21 cellular contexts compared by ENCODE assay signal in genomic region chr6:114580882-114581281, GRCh38.
"Had no signal": no experiment of that assay in that cellular context is flagged by ENCODE, and none has a peak within 500 bp of the region (broad histone marks: within the 10 kb centered on the region; RNA-seq: fewer than 3 reads in every experiment).

No MANE protein-coding gene starts in this region.

- DNase-seq: activated CD4-positive, alpha-beta memory T cell treated with anti-CD3 and anti-CD28 coated beads, Interleukin-2, amount 10 ng/mL, durations not matched to agents 7 days and 5 days; activated CD4-positive, alpha-beta T cell treated with anti-CD3 and anti-CD28 coated beads for 36 hours; activated CD4-positive, alpha-beta T cell treated with anti-CD3 and anti-CD28 coated beads, Interleukin-2, amount 50 U/mL, for 1 hour; activated CD8-positive, alpha-beta memory T cell treated with anti-CD3 and anti-CD28 coated beads, Interleukin-2, amount 50 U/mL, for 4 hours; activated gamma-delta T cell treated with Interleukin-2 at 50 U/mL for 16 hours; activated naive CD4-positive, alpha-beta T cell treated with anti-CD3 and anti-CD28 coated beads, Interleukin-2, amount 10 ng/mL, durations not matched to agents 7 days and 5 days; activated naive CD8-positive, alpha-beta T cell treated with anti-CD3 and anti-CD28 coated beads for 36 hours; activated T-cell treated with anti-CD3 and anti-CD28 coated beads, Interleukin-2, amount 50 U/mL, for 72 hours; anterior cingulate cortex; cerebellar nuclear complex; NCI-H1694 treated with DMSO at 0.1 percent for 48 hours; NCI-H2081; NCI-H510A treated with DMSO at 0.1 percent for 48 hours; RPMI8226; SK-N-SH; T-helper 1 cell had no signal

- H3K4me1 ChIP-seq: adrenal gland, SJCRH30 had no signal

- H3K27ac Mint-ChIP-seq: activated CD4-positive, alpha-beta memory T cell treated with anti-CD3 and anti-CD28 coated beads, Interleukin-2, amount 10 ng/mL, durations not matched to agents 7 days and 5 days; activated CD4-positive, alpha-beta T cell treated with anti-CD3 and anti-CD28 coated beads for 36 hours; activated naive CD4-positive, alpha-beta T cell treated with anti-CD3 and anti-CD28 coated beads, Interleukin-2, amount 10 ng/mL, durations not matched to agents 7 days and 5 days; activated naive CD8-positive, alpha-beta T cell treated with anti-CD3 and anti-CD28 coated beads for 36 hours; activated T-cell treated with anti-CD3 and anti-CD28 coated beads, Interleukin-2, amount 50 U/mL, for 72 hours; activated T-helper 2 cell treated with anti-CD3 and anti-CD28 coated beads, Interferon-gamma antibody, Interleukin-2, Interleukin-4, amounts not matched to agents 10 μg/mL and 5 μg/mL and 100 μg/mL, durations not matched to agents 14 hours and 24 hours and 36 hours had no signal

- H3K27me3 ChIP-seq: adrenal gland, SJCRH30 had no signal

- H3K9me3 ChIP-seq: SK-N-SH had no signal

- H3K4me1 Mint-ChIP-seq: activated CD4-positive, alpha-beta memory T cell treated with anti-CD3 and anti-CD28 coated beads, Interleukin-2, amount 10 ng/mL, durations not matched to agents 7 days and 5 days; activated CD4-positive, alpha-beta T cell treated with anti-CD3 and anti-CD28 coated beads for 36 hours; activated naive CD4-positive, alpha-beta T cell treated with anti-CD3 and anti-CD28 coated beads, Interleukin-2, amount 10 ng/mL, durations not matched to agents 7 days and 5 days; activated naive CD8-positive, alpha-beta T cell treated with anti-CD3 and anti-CD28 coated beads for 36 hours had no signal

- H3K36me3 Mint-ChIP-seq: activated naive CD4-positive, alpha-beta T cell treated with anti-CD3 and anti-CD28 coated beads, Interleukin-2, amount 10 ng/mL, durations not matched to agents 7 days and 5 days; activated naive CD8-positive, alpha-beta T cell treated with anti-CD3 and anti-CD28 coated beads for 36 hours had no signal

- H3K4me3 Mint-ChIP-seq: activated CD4-positive, alpha-beta memory T cell treated with anti-CD3 and anti-CD28 coated beads, Interleukin-2, amount 10 ng/mL, durations not matched to agents 7 days and 5 days; activated CD4-positive, alpha-beta T cell treated with anti-CD3 and anti-CD28 coated beads for 36 hours; activated naive CD4-positive, alpha-beta T cell treated with anti-CD3 and anti-CD28 coated beads, Interleukin-2, amount 10 ng/mL, durations not matched to agents 7 days and 5 days; activated naive CD8-positive, alpha-beta T cell treated with anti-CD3 and anti-CD28 coated beads for 36 hours; activated T-cell treated with anti-CD3 and anti-CD28 coated beads, Interleukin-2, amount 50 U/mL, for 72 hours had no signal

- H3K27ac ChIP-seq: adrenal gland, KMS-11, SJCRH30, VCaP had no signal

- H3K36me3 ChIP-seq: adrenal gland, SJCRH30 had no signal

- H3K9ac ChIP-seq: KMS-11, SK-N-SH had no signal

- H3K4me3 ChIP-seq: adrenal gland, SJCRH30 had no signal

- H3K27me3 Mint-ChIP-seq: activated CD4-positive, alpha-beta memory T cell treated with anti-CD3 and anti-CD28 coated beads, Interleukin-2, amount 10 ng/mL, durations not matched to agents 7 days and 5 days; activated CD4-positive, alpha-beta T cell treated with anti-CD3 and anti-CD28 coated beads for 36 hours; activated naive CD4-positive, alpha-beta T cell treated with anti-CD3 and anti-CD28 coated beads, Interleukin-2, amount 10 ng/mL, durations not matched to agents 7 days and 5 days; activated naive CD8-positive, alpha-beta T cell treated with anti-CD3 and anti-CD28 coated beads for 36 hours had no signal

- H3K4me2 ChIP-seq: KMS-11, SK-N-SH had no signal
